In the genomic region with DNA sequence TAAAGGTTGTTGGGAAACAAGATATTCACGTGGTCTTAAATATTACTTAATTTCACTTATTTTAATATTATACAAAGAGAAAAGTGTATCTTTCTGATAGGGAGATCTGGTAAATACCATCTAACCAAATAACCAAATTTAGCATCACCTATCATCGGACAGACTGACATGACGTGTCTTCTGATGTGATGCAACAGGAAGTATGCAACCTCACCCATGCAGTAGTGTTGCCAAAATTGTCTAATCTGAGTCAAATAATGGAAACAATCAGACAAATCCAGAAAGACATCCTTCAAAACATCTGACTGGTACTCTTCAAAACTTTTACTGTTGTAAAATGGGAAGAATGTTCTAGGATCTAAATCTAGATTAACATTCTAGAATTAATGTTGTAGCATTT, we compare ENCODE assay signal across 1 cellular context.
TF ChIP-seq lines count a peak whose summit lies in the region.

No MANE protein-coding gene starts in this region.

TF ChIP-seq in GM23338, 12 proteins besides CTCF, POLR2A, EP300 and RAD21:
- TF ChIP-seq, protein P1, sequence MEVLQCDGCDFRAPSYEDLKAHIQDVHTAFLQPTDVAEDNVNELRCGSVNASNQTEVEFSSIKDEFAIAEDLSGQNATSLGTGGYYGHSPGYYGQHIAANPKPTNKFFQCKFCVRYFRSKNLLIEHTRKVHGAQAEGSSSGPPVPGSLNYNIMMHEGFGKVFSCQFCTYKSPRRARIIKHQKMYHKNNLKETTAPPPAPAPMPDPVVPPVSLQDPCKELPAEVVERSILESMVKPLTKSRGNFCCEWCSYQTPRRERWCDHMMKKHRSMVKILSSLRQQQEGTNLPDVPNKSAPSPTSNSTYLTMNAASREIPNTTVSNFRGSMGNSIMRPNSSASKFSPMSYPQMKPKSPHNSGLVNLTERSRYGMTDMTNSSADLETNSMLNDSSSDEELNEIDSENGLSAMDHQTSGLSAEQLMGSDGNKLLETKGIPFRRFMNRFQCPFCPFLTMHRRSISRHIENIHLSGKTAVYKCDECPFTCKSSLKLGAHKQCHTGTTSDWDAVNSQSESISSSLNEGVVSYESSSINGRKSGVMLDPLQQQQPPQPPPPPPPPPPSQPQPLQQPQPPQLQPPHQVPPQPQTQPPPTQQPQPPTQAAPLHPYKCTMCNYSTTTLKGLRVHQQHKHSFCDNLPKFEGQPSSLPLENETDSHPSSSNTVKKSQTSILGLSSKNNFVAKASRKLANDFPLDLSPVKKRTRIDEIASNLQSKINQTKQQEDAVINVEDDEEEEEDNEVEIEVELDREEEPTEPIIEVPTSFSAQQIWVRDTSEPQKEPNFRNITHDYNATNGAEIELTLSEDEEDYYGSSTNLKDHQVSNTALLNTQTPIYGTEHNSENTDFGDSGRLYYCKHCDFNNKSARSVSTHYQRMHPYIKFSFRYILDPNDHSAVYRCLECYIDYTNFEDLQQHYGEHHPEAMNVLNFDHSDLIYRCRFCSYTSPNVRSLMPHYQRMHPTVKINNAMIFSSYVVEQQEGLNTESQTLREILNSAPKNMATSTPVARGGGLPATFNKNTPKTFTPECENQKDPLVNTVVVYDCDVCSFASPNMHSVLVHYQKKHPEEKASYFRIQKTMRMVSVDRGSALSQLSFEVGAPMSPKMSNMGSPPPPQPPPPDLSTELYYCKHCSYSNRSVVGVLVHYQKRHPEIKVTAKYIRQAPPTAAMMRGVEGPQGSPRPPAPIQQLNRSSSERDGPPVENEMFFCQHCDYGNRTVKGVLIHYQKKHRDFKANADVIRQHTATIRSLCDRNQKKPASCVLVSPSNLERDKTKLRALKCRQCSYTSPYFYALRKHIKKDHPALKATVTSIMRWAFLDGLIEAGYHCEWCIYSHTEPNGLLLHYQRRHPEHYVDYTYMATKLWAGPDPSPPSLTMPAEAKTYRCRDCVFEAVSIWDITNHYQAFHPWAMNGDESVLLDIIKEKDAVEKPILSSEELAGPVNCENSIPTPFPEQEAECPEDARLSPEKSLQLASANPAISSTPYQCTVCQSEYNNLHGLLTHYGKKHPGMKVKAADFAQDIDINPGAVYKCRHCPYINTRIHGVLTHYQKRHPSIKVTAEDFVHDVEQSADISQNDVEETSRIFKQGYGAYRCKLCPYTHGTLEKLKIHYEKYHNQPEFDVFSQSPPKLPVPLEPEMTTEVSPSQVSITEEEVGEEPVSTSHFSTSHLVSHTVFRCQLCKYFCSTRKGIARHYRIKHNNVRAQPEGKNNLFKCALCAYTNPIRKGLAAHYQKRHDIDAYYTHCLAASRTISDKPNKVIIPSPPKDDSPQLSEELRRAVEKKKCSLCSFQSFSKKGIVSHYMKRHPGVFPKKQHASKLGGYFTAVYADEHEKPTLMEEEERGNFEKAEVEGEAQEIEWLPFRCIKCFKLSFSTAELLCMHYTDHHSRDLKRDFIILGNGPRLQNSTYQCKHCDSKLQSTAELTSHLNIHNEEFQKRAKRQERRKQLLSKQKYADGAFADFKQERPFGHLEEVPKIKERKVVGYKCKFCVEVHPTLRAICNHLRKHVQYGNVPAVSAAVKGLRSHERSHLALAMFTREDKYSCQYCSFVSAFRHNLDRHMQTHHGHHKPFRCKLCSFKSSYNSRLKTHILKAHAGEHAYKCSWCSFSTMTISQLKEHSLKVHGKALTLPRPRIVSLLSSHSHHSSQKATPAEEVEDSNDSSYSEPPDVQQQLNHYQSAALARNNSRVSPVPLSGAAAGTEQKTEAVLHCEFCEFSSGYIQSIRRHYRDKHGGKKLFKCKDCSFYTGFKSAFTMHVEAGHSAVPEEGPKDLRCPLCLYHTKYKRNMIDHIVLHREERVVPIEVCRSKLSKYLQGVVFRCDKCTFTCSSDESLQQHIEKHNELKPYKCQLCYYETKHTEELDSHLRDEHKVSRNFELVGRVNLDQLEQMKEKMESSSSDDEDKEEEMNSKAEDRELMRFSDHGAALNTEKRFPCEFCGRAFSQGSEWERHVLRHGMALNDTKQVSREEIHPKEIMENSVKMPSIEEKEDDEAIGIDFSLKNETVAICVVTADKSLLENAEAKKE (CRISPR knock-in tag; IDR thresholded peaks at IDR 0.05): no peak
- no peak for TF ChIP-seq EZH2 (IDR thresholded peaks at IDR 0.05; ENCODE audit: low read depth, unreplicated experiment)
- TF ChIP-seq EZH2phosphoT487 (IDR thresholded peaks at IDR 0.05; ENCODE audit: unreplicated experiment): no peak
- no peak for TF ChIP-seq JUNB (IDR thresholded peaks at IDR 0.05; ENCODE audit: unreplicated experiment)
- TF ChIP-seq ZNF331 (CRISPR knock-in tag; IDR thresholded peaks at IDR 0.05; ENCODE audit: low read depth): no peak
- TF ChIP-seq, protein P2, sequence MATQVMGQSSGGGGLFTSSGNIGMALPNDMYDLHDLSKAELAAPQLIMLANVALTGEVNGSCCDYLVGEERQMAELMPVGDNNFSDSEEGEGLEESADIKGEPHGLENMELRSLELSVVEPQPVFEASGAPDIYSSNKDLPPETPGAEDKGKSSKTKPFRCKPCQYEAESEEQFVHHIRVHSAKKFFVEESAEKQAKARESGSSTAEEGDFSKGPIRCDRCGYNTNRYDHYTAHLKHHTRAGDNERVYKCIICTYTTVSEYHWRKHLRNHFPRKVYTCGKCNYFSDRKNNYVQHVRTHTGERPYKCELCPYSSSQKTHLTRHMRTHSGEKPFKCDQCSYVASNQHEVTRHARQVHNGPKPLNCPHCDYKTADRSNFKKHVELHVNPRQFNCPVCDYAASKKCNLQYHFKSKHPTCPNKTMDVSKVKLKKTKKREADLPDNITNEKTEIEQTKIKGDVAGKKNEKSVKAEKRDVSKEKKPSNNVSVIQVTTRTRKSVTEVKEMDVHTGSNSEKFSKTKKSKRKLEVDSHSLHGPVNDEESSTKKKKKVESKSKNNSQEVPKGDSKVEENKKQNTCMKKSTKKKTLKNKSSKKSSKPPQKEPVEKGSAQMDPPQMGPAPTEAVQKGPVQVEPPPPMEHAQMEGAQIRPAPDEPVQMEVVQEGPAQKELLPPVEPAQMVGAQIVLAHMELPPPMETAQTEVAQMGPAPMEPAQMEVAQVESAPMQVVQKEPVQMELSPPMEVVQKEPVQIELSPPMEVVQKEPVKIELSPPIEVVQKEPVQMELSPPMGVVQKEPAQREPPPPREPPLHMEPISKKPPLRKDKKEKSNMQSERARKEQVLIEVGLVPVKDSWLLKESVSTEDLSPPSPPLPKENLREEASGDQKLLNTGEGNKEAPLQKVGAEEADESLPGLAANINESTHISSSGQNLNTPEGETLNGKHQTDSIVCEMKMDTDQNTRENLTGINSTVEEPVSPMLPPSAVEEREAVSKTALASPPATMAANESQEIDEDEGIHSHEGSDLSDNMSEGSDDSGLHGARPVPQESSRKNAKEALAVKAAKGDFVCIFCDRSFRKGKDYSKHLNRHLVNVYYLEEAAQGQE (IDR thresholded peaks at IDR 0.05; ENCODE audit: unreplicated experiment): no peak
- no peak for TF ChIP-seq ZNF114 (CRISPR knock-in tag; IDR thresholded peaks at IDR 0.05)
- TF ChIP-seq POLR2AphosphoS5 (IDR thresholded peaks at IDR 0.05; ENCODE audit: low read depth): no peak
- TF ChIP-seq STAT1 (IDR thresholded peaks at IDR 0.05; ENCODE audit: unreplicated experiment): no peak
- TF ChIP-seq, protein P3, sequence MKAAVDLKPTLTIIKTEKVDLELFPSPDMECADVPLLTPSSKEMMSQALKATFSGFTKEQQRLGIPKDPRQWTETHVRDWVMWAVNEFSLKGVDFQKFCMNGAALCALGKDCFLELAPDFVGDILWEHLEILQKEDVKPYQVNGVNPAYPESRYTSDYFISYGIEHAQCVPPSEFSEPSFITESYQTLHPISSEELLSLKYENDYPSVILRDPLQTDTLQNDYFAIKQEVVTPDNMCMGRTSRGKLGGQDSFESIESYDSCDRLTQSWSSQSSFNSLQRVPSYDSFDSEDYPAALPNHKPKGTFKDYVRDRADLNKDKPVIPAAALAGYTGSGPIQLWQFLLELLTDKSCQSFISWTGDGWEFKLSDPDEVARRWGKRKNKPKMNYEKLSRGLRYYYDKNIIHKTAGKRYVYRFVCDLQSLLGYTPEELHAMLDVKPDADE (IDR thresholded peaks at IDR 0.05): no peak
- no peak for TF ChIP-seq NANOG (IDR thresholded peaks at IDR 0.05; ENCODE audit: borderline replicate concordance)
- TF ChIP-seq CREB1 (CRISPR knock-in tag; IDR thresholded peaks at IDR 0.05; ENCODE audit: low read depth): no peak
